ENCODE assay signal across 2 cellular contexts in the genomic region with DNA sequence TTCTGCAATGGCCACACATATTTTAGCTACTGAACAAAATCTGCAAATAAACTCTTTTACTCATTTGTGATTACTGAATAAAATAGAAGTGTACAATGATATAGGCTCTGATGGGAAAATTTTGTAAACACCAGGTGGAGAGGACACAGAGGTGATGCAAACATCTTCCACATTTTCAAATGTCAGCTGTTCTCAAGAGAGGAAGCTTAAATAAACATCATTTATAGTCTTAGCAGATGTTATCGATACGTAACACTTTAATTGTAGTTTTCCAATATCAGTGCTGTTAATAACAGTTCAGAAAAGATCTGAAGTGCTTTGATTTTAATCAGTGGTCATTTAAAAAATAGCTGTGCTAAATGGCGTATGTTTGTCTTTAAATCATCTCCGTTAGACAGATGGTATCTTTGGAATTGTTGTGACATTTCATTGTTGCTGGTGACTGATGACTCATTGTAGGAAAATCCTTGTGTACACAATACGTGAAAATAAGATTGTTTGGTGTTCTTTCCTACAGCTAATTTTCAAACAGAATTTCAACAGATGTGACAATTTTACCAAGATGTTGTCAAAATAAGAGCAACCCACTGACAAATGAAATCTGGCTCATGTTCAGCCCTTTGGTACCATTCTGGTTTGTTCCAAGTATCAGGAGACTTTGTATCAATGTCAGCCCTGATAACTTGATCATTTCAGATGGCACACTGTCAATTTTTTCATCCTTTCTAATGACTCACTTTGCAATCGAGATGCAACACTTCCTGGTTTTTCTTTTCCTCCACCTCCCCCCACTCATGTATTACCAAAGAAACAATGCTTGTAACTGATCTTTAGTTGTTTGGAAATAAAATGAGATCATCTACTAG.
A peak's percentile ranks its signal among the peaks of the same experiment; 100 is the strongest.
TF ChIP-seq lines count a peak whose summit lies in the region.

No MANE protein-coding gene starts in this region.

TF ChIP-seq in HEK293, 187 proteins besides CTCF, POLR2A, EP300 and RAD21 (continued from another document and continues in another):
- TF ChIP-seq, protein P1, sequence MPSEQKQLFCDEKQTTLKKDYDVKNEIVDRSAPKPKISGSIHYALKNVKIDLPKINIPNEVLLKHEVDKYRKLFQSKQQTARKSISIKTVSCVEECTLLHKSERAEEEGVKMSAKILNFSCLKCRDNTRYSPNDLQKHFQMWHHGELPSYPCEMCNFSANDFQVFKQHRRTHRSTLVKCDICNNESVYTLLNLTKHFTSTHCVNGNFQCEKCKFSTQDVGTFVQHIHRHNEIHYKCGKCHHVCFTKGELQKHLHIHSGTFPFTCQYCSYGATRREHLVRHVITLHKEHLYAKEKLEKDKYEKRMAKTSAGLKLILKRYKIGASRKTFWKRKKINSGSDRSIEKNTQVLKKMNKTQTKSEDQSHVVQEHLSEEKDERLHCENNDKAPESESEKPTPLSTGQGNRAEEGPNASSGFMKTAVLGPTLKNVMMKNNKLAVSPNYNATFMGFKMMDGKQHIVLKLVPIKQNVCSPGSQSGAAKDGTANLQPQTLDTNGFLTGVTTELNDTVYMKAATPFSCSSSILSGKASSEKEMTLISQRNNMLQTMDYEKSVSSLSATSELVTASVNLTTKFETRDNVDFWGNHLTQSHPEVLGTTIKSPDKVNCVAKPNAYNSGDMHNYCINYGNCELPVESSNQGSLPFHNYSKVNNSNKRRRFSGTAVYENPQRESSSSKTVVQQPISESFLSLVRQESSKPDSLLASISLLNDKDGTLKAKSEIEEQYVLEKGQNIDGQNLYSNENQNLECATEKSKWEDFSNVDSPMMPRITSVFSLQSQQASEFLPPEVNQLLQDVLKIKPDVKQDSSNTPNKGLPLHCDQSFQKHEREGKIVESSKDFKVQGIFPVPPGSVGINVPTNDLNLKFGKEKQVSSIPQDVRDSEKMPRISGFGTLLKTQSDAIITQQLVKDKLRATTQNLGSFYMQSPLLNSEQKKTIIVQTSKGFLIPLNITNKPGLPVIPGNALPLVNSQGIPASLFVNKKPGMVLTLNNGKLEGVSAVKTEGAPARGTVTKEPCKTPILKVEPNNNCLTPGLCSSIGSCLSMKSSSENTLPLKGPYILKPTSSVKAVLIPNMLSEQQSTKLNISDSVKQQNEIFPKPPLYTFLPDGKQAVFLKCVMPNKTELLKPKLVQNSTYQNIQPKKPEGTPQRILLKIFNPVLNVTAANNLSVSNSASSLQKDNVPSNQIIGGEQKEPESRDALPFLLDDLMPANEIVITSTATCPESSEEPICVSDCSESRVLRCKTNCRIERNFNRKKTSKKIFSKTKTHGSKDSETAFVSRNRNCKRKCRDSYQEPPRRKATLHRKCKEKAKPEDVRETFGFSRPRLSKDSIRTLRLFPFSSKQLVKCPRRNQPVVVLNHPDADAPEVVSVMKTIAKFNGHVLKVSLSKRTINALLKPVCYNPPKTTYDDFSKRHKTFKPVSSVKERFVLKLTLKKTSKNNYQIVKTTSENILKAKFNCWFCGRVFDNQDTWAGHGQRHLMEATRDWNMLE (tag by site-specific recombination; conservative IDR thresholded peaks at IDR 0.05; ENCODE audit: low read depth): no peak
- TF ChIP-seq RBAK (tag by site-specific recombination; IDR thresholded peaks at IDR 0.05): no peak
- TF ChIP-seq, protein P2, sequence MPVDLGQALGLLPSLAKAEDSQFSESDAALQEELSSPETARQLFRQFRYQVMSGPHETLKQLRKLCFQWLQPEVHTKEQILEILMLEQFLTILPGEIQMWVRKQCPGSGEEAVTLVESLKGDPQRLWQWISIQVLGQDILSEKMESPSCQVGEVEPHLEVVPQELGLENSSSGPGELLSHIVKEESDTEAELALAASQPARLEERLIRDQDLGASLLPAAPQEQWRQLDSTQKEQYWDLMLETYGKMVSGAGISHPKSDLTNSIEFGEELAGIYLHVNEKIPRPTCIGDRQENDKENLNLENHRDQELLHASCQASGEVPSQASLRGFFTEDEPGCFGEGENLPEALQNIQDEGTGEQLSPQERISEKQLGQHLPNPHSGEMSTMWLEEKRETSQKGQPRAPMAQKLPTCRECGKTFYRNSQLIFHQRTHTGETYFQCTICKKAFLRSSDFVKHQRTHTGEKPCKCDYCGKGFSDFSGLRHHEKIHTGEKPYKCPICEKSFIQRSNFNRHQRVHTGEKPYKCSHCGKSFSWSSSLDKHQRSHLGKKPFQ (tag by site-specific recombination; IDR thresholded peaks at IDR 0.05): no peak
- peak; percentile 25; the same call in 1 of the 2 replicates for TF ChIP-seq OSR2 (tag by site-specific recombination; IDR thresholded peaks at IDR 0.05)
- TF ChIP-seq PRDM1 (tag by site-specific recombination; IDR thresholded peaks at IDR 0.05): 0 out of 2 replicates have a peak, but pooled peaks have one; percentile 5
- TF ChIP-seq, protein P3, sequence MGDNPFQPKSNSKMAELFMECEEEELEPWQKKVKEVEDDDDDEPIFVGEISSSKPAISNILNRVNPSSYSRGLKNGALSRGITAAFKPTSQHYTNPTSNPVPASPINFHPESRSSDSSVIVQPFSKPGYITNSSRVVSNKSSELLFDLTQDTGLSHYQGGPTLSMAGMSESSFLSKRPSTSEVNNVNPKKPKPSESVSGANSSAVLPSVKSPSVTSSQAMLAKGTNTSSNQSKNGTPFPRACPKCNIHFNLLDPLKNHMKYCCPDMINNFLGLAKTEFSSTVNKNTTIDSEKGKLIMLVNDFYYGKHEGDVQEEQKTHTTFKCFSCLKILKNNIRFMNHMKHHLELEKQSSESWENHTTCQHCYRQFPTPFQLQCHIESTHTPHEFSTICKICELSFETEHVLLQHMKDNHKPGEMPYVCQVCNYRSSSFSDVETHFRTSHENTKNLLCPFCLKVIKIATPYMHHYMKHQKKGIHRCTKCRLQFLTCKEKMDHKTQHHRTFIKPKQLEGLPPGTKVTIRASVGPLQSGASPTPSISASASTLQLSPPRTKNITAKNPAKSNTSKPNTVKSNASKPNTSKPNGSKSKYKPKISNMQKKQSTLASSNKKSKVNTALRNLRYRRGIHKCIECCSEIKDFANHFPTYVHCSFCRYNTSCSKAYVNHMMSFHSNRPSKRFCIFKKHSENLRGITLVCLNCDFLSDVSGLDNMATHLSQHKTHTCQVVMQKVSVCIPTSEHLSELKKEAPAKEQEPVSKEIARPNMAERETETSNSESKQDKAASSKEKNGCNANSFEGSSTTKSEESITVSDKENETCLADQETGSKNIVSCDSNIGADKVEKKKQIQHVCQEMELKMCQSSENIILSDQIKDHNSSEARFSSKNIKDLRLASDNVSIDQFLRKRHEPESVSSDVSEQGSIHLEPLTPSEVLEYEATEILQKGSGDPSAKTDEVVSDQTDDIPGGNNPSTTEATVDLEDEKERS (tag by site-specific recombination; IDR thresholded peaks at IDR 0.05): peak; percentile 32; the same call in 1 of the 2 replicates
- no peak for TF ChIP-seq ZNF610 (tag by site-specific recombination; IDR thresholded peaks at IDR 0.05; ENCODE audit: borderline replicate concordance)
- TF ChIP-seq, protein P4, sequence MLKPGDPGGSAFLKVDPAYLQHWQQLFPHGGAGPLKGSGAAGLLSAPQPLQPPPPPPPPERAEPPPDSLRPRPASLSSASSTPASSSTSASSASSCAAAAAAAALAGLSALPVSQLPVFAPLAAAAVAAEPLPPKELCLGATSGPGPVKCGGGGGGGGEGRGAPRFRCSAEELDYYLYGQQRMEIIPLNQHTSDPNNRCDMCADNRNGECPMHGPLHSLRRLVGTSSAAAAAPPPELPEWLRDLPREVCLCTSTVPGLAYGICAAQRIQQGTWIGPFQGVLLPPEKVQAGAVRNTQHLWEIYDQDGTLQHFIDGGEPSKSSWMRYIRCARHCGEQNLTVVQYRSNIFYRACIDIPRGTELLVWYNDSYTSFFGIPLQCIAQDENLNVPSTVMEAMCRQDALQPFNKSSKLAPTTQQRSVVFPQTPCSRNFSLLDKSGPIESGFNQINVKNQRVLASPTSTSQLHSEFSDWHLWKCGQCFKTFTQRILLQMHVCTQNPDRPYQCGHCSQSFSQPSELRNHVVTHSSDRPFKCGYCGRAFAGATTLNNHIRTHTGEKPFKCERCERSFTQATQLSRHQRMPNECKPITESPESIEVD (tag by site-specific recombination; IDR thresholded peaks at IDR 0.05): peak; percentile 23; the same call in 1 of the 2 replicates
- TF ChIP-seq TRIM28 (IDR thresholded peaks at IDR 0.05; ENCODE audit: borderline replicate concordance, low read length): peak; percentile 85
- no peak for TF ChIP-seq ZNF211 (tag by site-specific recombination; IDR thresholded peaks at IDR 0.05; ENCODE audit: low read depth)

TF ChIP-seq in H1, 55 proteins besides CTCF, POLR2A, EP300 and RAD21 (continued from another document):
- no peak for TF ChIP-seq CREB1 (IDR thresholded peaks at IDR 0.05)
